ENCODE assay signal across 16 cellular contexts in genomic region chr9:110971705-110972104, GRCh38.
"Had no signal": no experiment of that assay in that cellular context is flagged by ENCODE, and none has a peak within 500 bp of the region (broad histone marks: within the 10 kb centered on the region; RNA-seq: fewer than 3 reads in every experiment).

No MANE protein-coding gene starts in this region.

- H3K4me1 ChIP-seq: colonic mucosa had no signal

- H3K36me3 Mint-ChIP-seq: activated CD8-positive, alpha-beta memory T cell treated with anti-CD3 and anti-CD28 coated beads, Interleukin-2, amount 10 ng/mL, durations not matched to agents 7 days and 5 days; activated naive CD4-positive, alpha-beta T cell treated with anti-CD3 and anti-CD28 coated beads, Interleukin-2, amount 10 ng/mL, durations not matched to agents 7 days and 5 days; T-cell had no signal

- ATAC-seq: activated CD8-positive, alpha-beta memory T cell treated with anti-CD3 and anti-CD28 coated beads, Interleukin-2, amount 10 ng/mL, durations not matched to agents 7 days and 5 days; stimulated activated naive CD8-positive, alpha-beta T cell treated with anti-CD3 and anti-CD28 coated beads, Interleukin-15, amount 100 ng/mL, for 72 hours; T-cell had no signal

- H3K4me3 ChIP-seq: colonic mucosa, esophagus squamous epithelium, sigmoid colon, spleen had no signal

- H3K4me1 Mint-ChIP-seq: activated CD8-positive, alpha-beta memory T cell treated with anti-CD3 and anti-CD28 coated beads, Interleukin-2, amount 10 ng/mL, durations not matched to agents 7 days and 5 days; activated naive CD4-positive, alpha-beta T cell treated with anti-CD3 and anti-CD28 coated beads, Interleukin-2, amount 10 ng/mL, durations not matched to agents 7 days and 5 days; stimulated activated naive CD8-positive, alpha-beta T cell treated with anti-CD3 and anti-CD28 coated beads, Interleukin-15, amount 100 ng/mL, for 72 hours; T-cell had no signal

- H3K4me3 Mint-ChIP-seq: activated CD8-positive, alpha-beta memory T cell treated with anti-CD3 and anti-CD28 coated beads, Interleukin-2, amount 10 ng/mL, durations not matched to agents 7 days and 5 days; activated naive CD4-positive, alpha-beta T cell treated with anti-CD3 and anti-CD28 coated beads, Interleukin-2, amount 10 ng/mL, durations not matched to agents 7 days and 5 days; activated T-cell treated with anti-CD3 and anti-CD28 coated beads, Interleukin-2, amount 50 U/mL, for 24 hours; nephron; stimulated activated naive CD8-positive, alpha-beta T cell treated with anti-CD3 and anti-CD28 coated beads, Interleukin-15, amount 100 ng/mL, for 72 hours; T-cell had no signal

- H3K27me3 ChIP-seq: colonic mucosa, esophagus squamous epithelium, sigmoid colon, spleen had no signal

- H3K27me3 Mint-ChIP-seq: activated CD8-positive, alpha-beta memory T cell treated with anti-CD3 and anti-CD28 coated beads, Interleukin-2, amount 10 ng/mL, durations not matched to agents 7 days and 5 days; activated naive CD4-positive, alpha-beta T cell treated with anti-CD3 and anti-CD28 coated beads, Interleukin-2, amount 10 ng/mL, durations not matched to agents 7 days and 5 days; activated T-cell treated with anti-CD3 and anti-CD28 coated beads, Interleukin-2, amount 50 U/mL, for 24 hours; stimulated activated naive CD8-positive, alpha-beta T cell treated with anti-CD3 and anti-CD28 coated beads, Interleukin-15, amount 100 ng/mL, for 72 hours; T-cell had no signal

- DNase-seq: activated CD4-positive, CD25-positive, alpha-beta regulatory T cell treated with anti-CD3 and anti-CD28 coated beads, Interleukin-2, amount 50 U/mL, for 72 hours; activated CD8-positive, alpha-beta memory T cell treated with anti-CD3 and anti-CD28 coated beads, Interleukin-2, amount 10 ng/mL, durations not matched to agents 7 days and 5 days; activated naive CD4-positive, alpha-beta T cell treated with anti-CD3 and anti-CD28 coated beads, Interleukin-2, amount 10 ng/mL, durations not matched to agents 7 days and 5 days; activated T-cell treated with anti-CD3 and anti-CD28 coated beads, Interleukin-2, amount 50 U/mL, for 24 hours; colonic mucosa; effector CD4-positive, alpha-beta T cell; esophagus squamous epithelium; glutamatergic neuron; mesendoderm; sigmoid colon; SK-N-SH; spleen; stimulated activated naive CD8-positive, alpha-beta T cell treated with anti-CD3 and anti-CD28 coated beads, Interleukin-15, amount 100 ng/mL, for 72 hours; T-cell; T-helper 9 cell had no signal

- H3K27ac ChIP-seq: colonic mucosa, esophagus squamous epithelium, sigmoid colon, spleen had no signal

- H3K9ac ChIP-seq: SK-N-SH had no signal

- H3K9me3 Mint-ChIP-seq: activated T-cell treated with anti-CD3 and anti-CD28 coated beads, Interleukin-2, amount 50 U/mL, for 24 hours; nephron had no signal

- H3K27ac Mint-ChIP-seq: activated CD8-positive, alpha-beta memory T cell treated with anti-CD3 and anti-CD28 coated beads, Interleukin-2, amount 10 ng/mL, durations not matched to agents 7 days and 5 days; activated naive CD4-positive, alpha-beta T cell treated with anti-CD3 and anti-CD28 coated beads, Interleukin-2, amount 10 ng/mL, durations not matched to agents 7 days and 5 days; activated T-cell treated with anti-CD3 and anti-CD28 coated beads, Interleukin-2, amount 50 U/mL, for 24 hours; nephron; stimulated activated naive CD8-positive, alpha-beta T cell treated with anti-CD3 and anti-CD28 coated beads, Interleukin-15, amount 100 ng/mL, for 72 hours; T-cell had no signal

- H3K9me3 ChIP-seq: colonic mucosa, esophagus squamous epithelium, sigmoid colon, SK-N-SH, spleen had no signal

- H3K36me3 ChIP-seq: colonic mucosa, sigmoid colon had no signal
